ENCODE assay signal across 13 cellular contexts in the genomic region with DNA sequence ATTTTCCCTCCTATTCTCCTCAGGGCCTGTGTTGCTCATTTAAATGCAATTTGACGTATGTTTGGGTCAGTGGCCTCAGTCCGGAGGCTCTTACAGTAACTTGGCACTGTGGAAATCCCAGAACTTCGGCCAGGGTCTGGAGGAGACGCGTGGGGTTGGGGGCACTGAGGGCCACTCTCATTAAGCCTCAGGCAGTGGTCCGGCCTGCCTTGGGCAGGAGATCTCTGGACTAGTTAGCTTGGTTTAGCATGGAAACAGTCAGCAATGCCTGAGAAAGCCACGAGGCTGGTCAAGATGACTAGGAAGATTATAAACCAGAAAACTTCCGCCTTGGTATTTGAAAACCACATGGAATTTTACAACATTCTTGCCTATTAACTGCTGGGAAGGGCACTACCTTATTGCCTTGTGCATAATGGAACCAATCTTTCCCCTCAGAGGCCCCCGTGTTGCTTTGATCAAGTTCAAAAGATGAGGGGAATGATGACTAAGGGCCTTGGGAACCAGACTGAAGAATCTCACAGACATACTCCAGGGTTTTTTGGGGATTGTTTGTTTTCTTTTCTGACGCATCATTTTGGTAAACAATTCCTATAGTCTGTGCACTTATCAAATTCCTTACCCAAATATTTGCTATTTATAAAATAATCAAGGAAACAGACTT.
DNase-seq lines count a peak whose midpoint lies in the region; ATAC-seq and TF ChIP-seq lines count a peak whose summit lies in the region.
"Had no signal": no experiment of that assay in that cellular context is flagged by ENCODE, and none has a peak within 500 bp of the region (broad histone marks: within the 10 kb centered on the region; RNA-seq: fewer than 3 reads in every experiment).

No MANE protein-coding gene starts in this region.

- H3K4me1 Mint-ChIP-seq in Caco-2 (ENCODE audit: low read depth, unreplicated experiment) (peaks cover 6% of the 10 kb centered on the region), osteocyte (ENCODE audit: unreplicated experiment) (peaks cover 30% of the 10 kb centered on the region)

- CTCF ChIA-PET in Caco-2 (lab: Charles Lee), result no interaction called here

- H3K4me1 ChIP-seq in Caco-2 (peaks cover 31% of the 10 kb centered on the region), SJCRH30 (peaks cover 9% of the 10 kb centered on the region; the same call in 1 of the 2 replicates), tibial artery (peaks cover 0 to 13% (median 9%) of the 10 kb centered on the region in 4 donors)

- H3K36me3 Mint-ChIP-seq in Caco-2 (ENCODE audit: insufficient read depth, unreplicated experiment), result no peaks in the 10 kb centered on the region
- H3K36me3 Mint-ChIP-seq in osteocyte (ENCODE audit: unreplicated experiment), result no peaks in the 10 kb centered on the region

- ATAC-seq in GM21390 (IDR thresholded peaks at IDR 0.05; ENCODE audit: unreplicated experiment) (no peak), HG02759 (IDR thresholded peaks at IDR 0.05; ENCODE audit: unreplicated experiment) (no peak)

- no peak for TF ChIP-seq CTCF in Caco-2 (IDR thresholded peaks at IDR 0.05; ENCODE audit: insufficient read depth in 1 of 2, low read depth in 1 of 2, low read length in 1 of 2, severe bottlenecking in 1 of 2, unreplicated experiment in 1 of 2)
- TF ChIP-seq CTCF in epithelial cell of esophagus (IDR thresholded peaks at IDR 0.05; ENCODE audit: insufficient read depth, low read depth, low read length, missing control alignments), result no peak
- no peak for TF ChIP-seq CTCF in osteocyte (IDR thresholded peaks at IDR 0.05)
- no peak for TF ChIP-seq CTCF in tibial artery (IDR thresholded peaks at IDR 0.05)

- no TSS peak for BruUV-seq in Caco-2 (replicated peaks; lab: Mats Ljungman, UMichigan)

- H3K9me3 ChIP-seq in Caco-2 (no peaks in the 10 kb centered on the region), SJCRH30 (replicated peaks) (no peaks in the 10 kb centered on the region), tibial artery (no peaks in the 10 kb centered on the region)
- H3K9me3 ChIP-seq: adrenal gland, neutrophil had no signal

- DNase-seq in Caco-2 (peak in 1 of 2 experiments; percentile 40), SJCRH30 (peak; percentile 11 to 26), epithelial cell of esophagus (ENCODE audit: low read depth) (peak; percentile 58), osteocyte (ENCODE audit: extremely low spot score, unreplicated experiment) (no peak), tibial artery (no peak), NCI-H1436 (lab: John Stamatoyannopoulos, UW) (no peak)
- DNase-seq: activated CD4-positive, alpha-beta T cell treated with anti-CD3 and anti-CD28 coated beads, Interleukin-2, amount 10 ng/mL, durations not matched to agents 7 days and 5 days; glutamatergic neuron had no signal

- no peak overlapping the region for H3K4me3 ChIP-seq in Caco-2 (ENCODE audit: low read depth, low read length)
- peak overlapping the region; percentile 33 for H3K4me3 ChIP-seq in SJCRH30
- no peak overlapping the region for H3K4me3 ChIP-seq in epithelial cell of esophagus (ENCODE audit: low read length)
- H3K4me3 ChIP-seq in tibial artery, result no peak overlapping the region
- H3K4me3 ChIP-seq: adrenal gland had no signal

- H3K36me3 ChIP-seq in Caco-2 (ENCODE audit: control insufficient read depth, insufficient read depth, low read length) (no peaks in the 10 kb centered on the region), SJCRH30 (no peaks in the 10 kb centered on the region), tibial artery (no peaks in the 10 kb centered on the region)
- H3K36me3 ChIP-seq: adrenal gland, neutrophil had no signal

- H3K27me3 Mint-ChIP-seq in Caco-2 (ENCODE audit: insufficient read depth, unreplicated experiment) (no peaks in the 10 kb centered on the region), osteocyte (ENCODE audit: unreplicated experiment) (no peaks in the 10 kb centered on the region)

- intact Hi-C loops in Caco-2 (cut with micrococcal nuclease; ENCODE audit: unreplicated experiment), result no loop called here
- intact Hi-C loops in tibial artery (cut with DNase I; ENCODE audit: low total_unique reads), result no loop called here

- H3K27me3 ChIP-seq in Caco-2 (replicated peaks; ENCODE audit: control insufficient read depth, insufficient read depth, low read length) (no peaks in the 10 kb centered on the region), SJCRH30 (no peaks in the 10 kb centered on the region), tibial artery (no peaks in the 10 kb centered on the region)

- H3K9me3 Mint-ChIP-seq in Caco-2 (ENCODE audit: unreplicated experiment) (no peaks in the 10 kb centered on the region), osteocyte (ENCODE audit: unreplicated experiment) (no peaks in the 10 kb centered on the region)

- H3K4me3 Mint-ChIP-seq in Caco-2 (ENCODE audit: unreplicated experiment) (no peak overlapping the region), osteocyte (ENCODE audit: unreplicated experiment) (peak overlapping the region; percentile 23)
- H3K4me3 Mint-ChIP-seq: activated CD4-positive, alpha-beta T cell treated with anti-CD3 and anti-CD28 coated beads, Interleukin-2, amount 10 ng/mL, durations not matched to agents 7 days and 5 days had no signal

- POLR2A ChIA-PET in Caco-2 (lab: Charles Lee), result no interaction called here

- peak overlapping the region; percentile 77 for H3K27ac Mint-ChIP-seq in Caco-2 (ENCODE audit: unreplicated experiment)
- H3K27ac Mint-ChIP-seq in osteocyte (ENCODE audit: unreplicated experiment), result peak overlapping the region; percentile 89
- H3K27ac Mint-ChIP-seq: activated CD4-positive, alpha-beta T cell treated with anti-CD3 and anti-CD28 coated beads, Interleukin-2, amount 10 ng/mL, durations not matched to agents 7 days and 5 days had no signal

- H3K27ac ChIP-seq in SJCRH30 (no peak overlapping the region), tibial artery (no peak overlapping the region)
- H3K27ac ChIP-seq: KMS-11, neutrophil had no signal

Comparison
In these comparisons a context has a peak if more than half of its experiments do, and no peak if none do; other contexts are left out.
1. DNase-seq: peak in SJCRH30 (2 of 2) and epithelial cell of esophagus (single experiment); none in osteocyte (single experiment), tibial artery (0 of 2) and NCI-H1436 (single experiment).